In the genomic region with DNA sequence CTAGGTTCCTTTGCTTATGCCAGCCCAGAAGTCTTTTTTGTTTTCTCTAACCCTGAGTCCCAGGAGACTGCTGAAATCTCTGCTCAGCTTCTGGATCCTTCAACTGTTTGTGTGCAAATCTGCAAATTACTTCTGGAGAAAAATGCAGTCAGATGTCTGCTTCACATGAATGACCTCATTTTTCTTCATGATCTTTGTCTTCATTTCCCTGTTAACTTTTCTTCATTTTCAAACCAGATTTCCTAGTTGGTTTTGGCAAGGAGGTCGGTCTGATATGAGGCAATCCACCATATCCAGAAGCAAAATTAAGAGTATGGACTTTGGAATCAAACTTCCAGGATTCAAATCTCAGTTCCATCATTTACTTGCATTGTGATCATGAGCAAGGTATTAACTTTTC, we compare ENCODE assay signal across 21 cellular contexts.
"Had no signal": no experiment of that assay in that cellular context is flagged by ENCODE, and none has a peak within 500 bp of the region (broad histone marks: within the 10 kb centered on the region; RNA-seq: fewer than 3 reads in every experiment).

No MANE protein-coding gene starts in this region.

- H3K4me1 ChIP-seq: foreskin keratinocyte, psoas muscle had no signal

- DNase-seq: activated CD4-positive, alpha-beta T cell treated with anti-CD3 and anti-CD28 coated beads for 48 hours; activated CD8-positive, alpha-beta memory T cell treated with anti-CD3 and anti-CD28 coated beads, Interleukin-2, amount 50 U/mL, for 4 hours; activated CD8-positive, alpha-beta T cell treated with anti-CD3 and anti-CD28 coated beads, Interleukin-2, amount 10 ng/mL, durations not matched to agents 7 days and 5 days; activated naive CD4-positive, alpha-beta T cell treated with anti-CD3 and anti-CD28 coated beads for 36 hours; activated T-cell treated with anti-CD3 and anti-CD28 coated beads, Interleukin-2, amount 50 U/mL, for 4 hours; anterior cingulate cortex; brain microvascular endothelial cell; effector CD8-positive, alpha-beta T cell; foreskin keratinocyte; hippocampal formation; left cardiac atrium; mammary epithelial cell; psoas muscle; right cardiac atrium; SK-N-SH; stimulated activated CD4-positive, alpha-beta T cell treated with anti-CD3 and anti-CD28 coated beads, Interleukin-4, amount 100 ng/mL, for 24 hours; T-cell had no signal

- H3K9me3 ChIP-seq: psoas muscle, SK-N-SH had no signal

- H3K4me3 ChIP-seq: psoas muscle, smooth muscle cell had no signal

- ATAC-seq: activated CD8-positive, alpha-beta T cell treated with anti-CD3 and anti-CD28 coated beads, Interleukin-2, amount 10 ng/mL, durations not matched to agents 7 days and 5 days; activated T-cell treated with anti-CD3 and anti-CD28 coated beads, Interleukin-2, amount 50 U/mL, for 4 hours; esophagus mucosa; foreskin keratinocyte; left cardiac atrium; psoas muscle; right cardiac atrium; stimulated activated effector memory CD8-positive, alpha-beta T cell treated with anti-CD3 and anti-CD28 coated beads, Interleukin-12 subunit alpha, Interleukin-12 subunit beta, amount 100 ng/mL, for 72 hours; T-cell; WTC11 had no signal

- H3K36me3 ChIP-seq: brain microvascular endothelial cell had no signal

- H3K27ac ChIP-seq: brain microvascular endothelial cell, foreskin keratinocyte, psoas muscle had no signal
